9 cellular contexts compared by ENCODE assay signal in genomic region chr2:232634319-232635150, GRCh38. TPM values are rescaled to one million over a fixed set of nuclear protein-coding genes. Genes with fewer than 3 reads are reported as not detected.
DNase-seq lines count a peak whose midpoint lies in the region; ATAC-seq, FAIRE-seq and TF ChIP-seq lines count a peak whose summit lies in the region.
"Had no signal": no experiment of that assay in that cellular context is flagged by ENCODE, and none has a peak within 500 bp of the region (broad histone marks: within the 10 kb centered on the region; RNA-seq: fewer than 3 reads in every experiment).

No MANE protein-coding gene starts in this region.

- H3K79me2 ChIP-seq in Karpas-422 (ENCODE audit: low read length), result no peaks in the 10 kb centered on the region

- H3K9ac ChIP-seq in rectal smooth muscle tissue (ENCODE audit: low read length), result no peak overlapping the region
- H3K9ac ChIP-seq in Karpas-422 (ENCODE audit: low read length), result no peak overlapping the region

- H3K27ac ChIP-seq in right cardiac atrium (ENCODE audit: low read length) (peak overlapping the region; percentile 10), rectal smooth muscle tissue (ENCODE audit: low read depth, low read length) (no peak overlapping the region), Karpas-422 (ENCODE audit: low read length) (no peak overlapping the region)

- H3K36me3 ChIP-seq in rectal smooth muscle tissue (ENCODE audit: control insufficient read depth, insufficient read depth, low read length) (no peaks in the 10 kb centered on the region), Karpas-422 (ENCODE audit: insufficient read depth, low read length) (no peaks in the 10 kb centered on the region)

- 8% methylated on average over 50 of the region's 50 CpGs for WGBS in right cardiac atrium

- H4K20me1 ChIP-seq in Karpas-422 (ENCODE audit: insufficient read depth, low read depth, low read length), result no peaks in the 10 kb centered on the region

- POLR2A ChIA-PET in activated CD8-positive, alpha-beta T cell treated with anti-CD3 and anti-CD28 coated beads for 36 hours (lab: Charles Lee), result no interaction called here

- CTCF ChIA-PET in activated CD8-positive, alpha-beta T cell treated with anti-CD3 and anti-CD28 coated beads for 36 hours (lab: Charles Lee), result interaction anchor here (0.8 to 2.2 kb wide), 2 partner anchors 29 to 58 kb away, joined by 3 to 7 read pairs; no protein-coding TSS in a partner anchor

- peaks cover 33% of the 10 kb centered on the region for H3K27me3 Mint-ChIP-seq in activated CD8-positive, alpha-beta T cell treated with anti-CD3 and anti-CD28 coated beads for 36 hours

- H3K9me3 ChIP-seq in right cardiac atrium (ENCODE audit: control insufficient read depth, low read length) (no peaks in the 10 kb centered on the region), Karpas-422 (ENCODE audit: low read length) (no peaks in the 10 kb centered on the region)

- H3K4me3 ChIP-seq in right cardiac atrium (ENCODE audit: low read length), result peak overlapping the region; percentile 88
- peak overlapping the region; percentile 45 for H3K4me3 ChIP-seq in rectal smooth muscle tissue (ENCODE audit: low read length)
- H3K4me3 ChIP-seq in Karpas-422 (ENCODE audit: low read length), result no peak overlapping the region

- no peaks in the 10 kb centered on the region for H3K27me3 ChIP-seq in right cardiac atrium (ENCODE audit: control insufficient read depth, insufficient read depth)
- peaks cover 23% of the 10 kb centered on the region for H3K27me3 ChIP-seq in rectal smooth muscle tissue (ENCODE audit: control insufficient read depth, insufficient read depth, low read length)
- no peaks in the 10 kb centered on the region for H3K27me3 ChIP-seq in Karpas-422 (ENCODE audit: low read length)

- intact Hi-C loops in activated CD8-positive, alpha-beta T cell treated with anti-CD3 and anti-CD28 coated beads for 36 hours (cut with micrococcal nuclease), result no loop called here
- intact Hi-C loops in right cardiac atrium (cut with DNase I), result no loop called here

- DNase-seq in ELR (ENCODE audit: low read depth), result peak; percentile 32
- DNase-seq in activated CD8-positive, alpha-beta T cell treated with anti-CD3 and anti-CD28 coated beads for 36 hours, result no peak
- DNase-seq in right cardiac atrium, result peak in 2 of 3 donors; percentile 26 to 67
- DNase-seq in frontal cortex (ENCODE audit: low spot score in 2 of 2), result no peak
- no peak for DNase-seq in Karpas-422
- no peak for DNase-seq in activated CD4-positive, alpha-beta T cell treated with anti-CD3 and anti-CD28 coated beads, Interleukin-2, amount 50 U/mL, for 4 hours

- H3K27ac Mint-ChIP-seq in activated CD8-positive, alpha-beta T cell treated with anti-CD3 and anti-CD28 coated beads for 36 hours, result no peak overlapping the region

- H3K4me3 Mint-ChIP-seq in activated CD8-positive, alpha-beta T cell treated with anti-CD3 and anti-CD28 coated beads for 36 hours, result peak overlapping the region; percentile 31

- H3K4me1 Mint-ChIP-seq in activated CD8-positive, alpha-beta T cell treated with anti-CD3 and anti-CD28 coated beads for 36 hours (ENCODE audit: low read depth), result peaks cover 5% of the 10 kb centered on the region

- no peak overlapping the region for H3K4me2 ChIP-seq in Karpas-422 (ENCODE audit: low read depth, low read length, poor library complexity, severe bottlenecking)

- ATAC-seq in activated CD8-positive, alpha-beta T cell treated with anti-CD3 and anti-CD28 coated beads for 36 hours, result no peak
- peak; percentile 36 to 37 for ATAC-seq in right cardiac atrium
- no peak for ATAC-seq in GM21576 (IDR thresholded peaks at IDR 0.05; ENCODE audit: unreplicated experiment)

- no peak overlapping the region for H2AFZ ChIP-seq in Karpas-422 (ENCODE audit: low read length)

- no peaks in the 10 kb centered on the region for H3K36me3 Mint-ChIP-seq in activated CD8-positive, alpha-beta T cell treated with anti-CD3 and anti-CD28 coated beads for 36 hours (ENCODE audit: low read depth)

- no peaks in the 10 kb centered on the region for H3K4me1 ChIP-seq in right cardiac atrium (ENCODE audit: control insufficient read depth, insufficient read depth, low read length)
- H3K4me1 ChIP-seq in rectal smooth muscle tissue (ENCODE audit: control insufficient read depth, insufficient read depth, low read length), result no peaks in the 10 kb centered on the region
- no peaks in the 10 kb centered on the region for H3K4me1 ChIP-seq in Karpas-422 (ENCODE audit: low read length)

- TF ChIP-seq CTCF in activated CD8-positive, alpha-beta T cell treated with anti-CD3 and anti-CD28 coated beads for 36 hours (IDR thresholded peaks at IDR 0.05), result no peak

- no peaks in the 10 kb centered on the region for H3K9me2 ChIP-seq in Karpas-422 (replicated peaks; ENCODE audit: insufficient read depth, low read length)

- H3K9me3 Mint-ChIP-seq in activated CD8-positive, alpha-beta T cell treated with anti-CD3 and anti-CD28 coated beads for 36 hours, result no peaks in the 10 kb centered on the region

- no peak for FAIRE-seq in frontal cortex (lab: Jason Lieb, UNC)
- FAIRE-seq: GM18507 had no signal

RNA-seq across cellular contexts. Expression of gene EFHD1, which starts 1.1 kb away (rescaled TPM):
- total RNA-seq in activated CD8-positive, alpha-beta T cell treated with anti-CD3 and anti-CD28 coated beads for 36 hours, result 1 to 10 TPM in 1 of 2 experiments, under 1 TPM in 1; 0.70 to 1.2 TPM
- total RNA-seq in right cardiac atrium, result 10 to 100 TPM in 2 of 4 donors, 1 to 10 TPM in 2; 6.4 to 14.4 (median 9.6) TPM
- polyA plus RNA-seq in right cardiac atrium, result 14.7 TPM
- 0.82 TPM for total RNA-seq in frontal cortex
- total RNA-seq in Karpas-422 (2014; rRNA removed; shearing (Covaris generic); ENCODE audit: low replicate concordance), result not detected in 2 replicates

Comparison
In these comparisons a context has a peak if more than half of its experiments do, and no peak if none do; other contexts are left out.
1. DNase-seq: peak in ELR (single experiment) and right cardiac atrium (2 of 3); none in activated CD8-positive, alpha-beta T cell treated with anti-CD3 and anti-CD28 coated beads for 36 hours (single experiment), frontal cortex (0 of 2), Karpas-422 (single experiment) and activated CD4-positive, alpha-beta T cell treated with anti-CD3 and anti-CD28 coated beads, Interleukin-2, amount 50 U/mL, for 4 hours (0 of 2).
2. ATAC-seq: peak in right cardiac atrium (2 of 2); none in activated CD8-positive, alpha-beta T cell treated with anti-CD3 and anti-CD28 coated beads for 36 hours (single experiment) and GM21576 (single experiment).